Comparison of ENCODE assay signal across 8 cellular contexts in genomic region chr9:71656496-71656895, GRCh38.
"Had no signal": no experiment of that assay in that cellular context is flagged by ENCODE, and none has a peak within 500 bp of the region (broad histone marks: within the 10 kb centered on the region; RNA-seq: fewer than 3 reads in every experiment).

No MANE protein-coding gene starts in this region.

- ATAC-seq: GM12878 had no signal

- H3K4me3 ChIP-seq: GM12878 had no signal

- DNase-seq: GDM1, GF-D8 had no signal

- FAIRE-seq: G401.6, GM12878, GM12891, GM12892, GM18507, GM19239 had no signal
